13 cellular contexts compared by ENCODE assay signal in the genomic region with DNA sequence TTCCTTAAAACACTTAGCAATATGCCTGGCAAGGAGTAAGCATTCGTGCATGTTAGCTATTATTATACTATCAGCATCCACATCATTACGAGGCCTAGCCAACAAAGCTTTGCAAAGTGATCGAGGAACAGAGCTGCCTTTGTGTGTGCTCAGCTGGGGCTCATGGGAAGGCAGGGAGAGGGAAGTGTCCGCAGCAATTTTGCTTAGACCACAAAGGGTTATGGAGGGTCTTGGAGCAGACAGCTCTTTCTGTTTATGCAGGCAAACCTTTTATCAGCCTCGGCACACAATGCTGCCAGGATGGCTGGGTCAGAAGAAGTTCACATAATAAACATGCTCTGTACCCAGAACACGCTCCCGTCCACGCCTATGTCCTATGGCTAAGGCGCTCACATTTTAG. TPM values are rescaled to one million over a fixed set of nuclear protein-coding genes. Genes with fewer than 3 reads are reported as not detected.
DNase-seq lines count a peak whose midpoint lies in the region; ATAC-seq and TF ChIP-seq lines count a peak whose summit lies in the region.
"Had no signal": no experiment of that assay in that cellular context is flagged by ENCODE, and none has a peak within 500 bp of the region (broad histone marks: within the 10 kb centered on the region; RNA-seq: fewer than 3 reads in every experiment).

No MANE protein-coding gene starts in this region.

- peak overlapping the region; percentile 82 for H3K27ac Mint-ChIP-seq in progenitor cell of endocrine pancreas
- H3K27ac Mint-ChIP-seq: CD4-positive, alpha-beta T cell; effector memory CD8-positive, alpha-beta T cell had no signal

- H3K36me3 ChIP-seq in GM23248 (ENCODE audit: low read depth) = no peaks in the 10 kb centered on the region
- H3K36me3 ChIP-seq in hepatocyte (replicated peaks; ENCODE audit: insufficient read depth, low read depth) = no peaks in the 10 kb centered on the region
- no peaks in the 10 kb centered on the region for H3K36me3 ChIP-seq in adrenal gland (replicated peaks in 1 of 2)
- H3K36me3 ChIP-seq: WERI-Rb-1 had no signal

- peaks cover 6% of the 10 kb centered on the region for H3K36me3 Mint-ChIP-seq in progenitor cell of endocrine pancreas (ENCODE audit: insufficient read depth)

- no peak overlapping the region for H3K4me3 ChIP-seq in GM23248
- H3K4me3 ChIP-seq in hepatocyte = no peak overlapping the region
- no peak overlapping the region for H3K4me3 ChIP-seq in adrenal gland

- no peak for ATAC-seq in HG03159 (IDR thresholded peaks at IDR 0.05; ENCODE audit: unreplicated experiment)
- ATAC-seq: effector memory CD8-positive, alpha-beta T cell had no signal

- peaks cover 28% of the 10 kb centered on the region for H3K4me1 Mint-ChIP-seq in progenitor cell of endocrine pancreas (ENCODE audit: low read depth)

- H3K79me2 ChIP-seq in GM23248 (ENCODE audit: insufficient read depth) = no peaks in the 10 kb centered on the region
- no peaks in the 10 kb centered on the region for H3K79me2 ChIP-seq in hepatocyte

- in situ Hi-C loops in GM23248 (cut with MboI) = no loop called here

- no peak overlapping the region for H3K27ac ChIP-seq in GM23248
- H3K27ac ChIP-seq in hepatocyte = peak overlapping the region; percentile 84
- H3K27ac ChIP-seq in adrenal gland = no peak overlapping the region
- H3K27ac ChIP-seq: RWPE1, WERI-Rb-1 had no signal

- peaks cover 17% of the 10 kb centered on the region for H3K9me3 Mint-ChIP-seq in progenitor cell of endocrine pancreas (ENCODE audit: low read depth)
- H3K9me3 Mint-ChIP-seq: CD4-positive, alpha-beta T cell had no signal

- DNase-seq in GM23248 = peak; percentile 61
- peak; percentile 15 for DNase-seq in brain pericyte (ENCODE audit: low read depth, low spot score)
- peak; percentile 47 for DNase-seq in hepatocyte (ENCODE audit: low spot score)
- DNase-seq in progenitor cell of endocrine pancreas (ENCODE audit: low spot score, unreplicated experiment) = peak; percentile 15
- no peak for DNase-seq in NCI-H345 (lab: John Stamatoyannopoulos, UW)
- no peak for DNase-seq in adrenal gland
- no peak for DNase-seq in stimulated activated naive CD4-positive, alpha-beta T cell treated with Interleukin-2 at 50 U/mL for 16 hours (lab: John Stamatoyannopoulos, UW)
- DNase-seq: CD4-positive, alpha-beta T cell; effector memory CD8-positive, alpha-beta T cell; NCI-H187; WERI-Rb-1 had no signal

- H3K9me3 ChIP-seq in GM23248 (ENCODE audit: low read depth) (no peaks in the 10 kb centered on the region), hepatocyte (ENCODE audit: low read depth) (no peaks in the 10 kb centered on the region), adrenal gland (replicated peaks in 1 of 3) (no peaks in the 10 kb centered on the region)

- TF ChIP-seq POLR2A in adrenal gland (IDR thresholded peaks at IDR 0.05) = no peak

- H2AFZ ChIP-seq in GM23248 = no peak overlapping the region
- H2AFZ ChIP-seq in hepatocyte = no peak overlapping the region

- H3K4me3 Mint-ChIP-seq in progenitor cell of endocrine pancreas (ENCODE audit: low read depth) = no peak overlapping the region
- H3K4me3 Mint-ChIP-seq: CD4-positive, alpha-beta T cell; effector memory CD8-positive, alpha-beta T cell had no signal

- H3K4me1 ChIP-seq in GM23248 (ENCODE audit: insufficient read depth) = peaks cover 16% of the 10 kb centered on the region
- peaks cover 27% of the 10 kb centered on the region for H3K4me1 ChIP-seq in hepatocyte (ENCODE audit: insufficient read depth)
- H3K4me1 ChIP-seq in adrenal gland (replicated peaks in 1 of 2) = no peaks in the 10 kb centered on the region

- TF ChIP-seq CTCF in hepatocyte (IDR thresholded peaks at IDR 0.05; ENCODE audit: poor library complexity) (no peak), progenitor cell of endocrine pancreas (IDR thresholded peaks at IDR 0.05; ENCODE audit: unreplicated experiment) (no peak), adrenal gland (IDR thresholded peaks at IDR 0.05) (no peak)

- H3K27me3 Mint-ChIP-seq in progenitor cell of endocrine pancreas = no peaks in the 10 kb centered on the region

- H3K9me2 ChIP-seq in GM23248 (ENCODE audit: insufficient read depth) (no peaks in the 10 kb centered on the region), hepatocyte (replicated peaks; ENCODE audit: insufficient read depth) (no peaks in the 10 kb centered on the region)

- H3K9ac ChIP-seq in GM23248 = no peak overlapping the region; the same call in 1 of the 2 replicates

- H3F3A ChIP-seq in GM23248 (ENCODE audit: insufficient read depth) = peaks cover 22% of the 10 kb centered on the region

- WGBS in GM23248 (ENCODE audit: low coverage in 1 of 2, low lambda C conversion rate in 2 of 2, missing lambda C conversion rate in 2 of 2), 2 experiments = 49 to 54% methylated on average over 9 of the region's 9 CpGs
- 29% methylated on average over 9 of the region's 9 CpGs for WGBS in hepatocyte (ENCODE audit: low lambda C conversion rate, missing lambda C conversion rate)
- WGBS in adrenal gland, 4 donors = 55 to 75% (median 65%) methylated on average over 9 of the region's 9 CpGs

- intact Hi-C loops in adrenal gland (cut with DNase I) = no loop called here

- H3K4me2 ChIP-seq in GM23248 (ENCODE audit: unreplicated experiment) (no peak overlapping the region), hepatocyte (peak overlapping the region; percentile 51)

- H3K27me3 ChIP-seq in GM23248 (replicated peaks; ENCODE audit: insufficient read depth) (no peaks in the 10 kb centered on the region), hepatocyte (no peaks in the 10 kb centered on the region), adrenal gland (no peaks in the 10 kb centered on the region)

- H4K20me1 ChIP-seq in GM23248 (ENCODE audit: insufficient read depth) (no peaks in the 10 kb centered on the region), hepatocyte (ENCODE audit: insufficient read depth, poor library complexity, severe bottlenecking) (no peaks in the 10 kb centered on the region)

RNA-seq across cellular contexts. Expression of a gene that starts 10.9 kb away (rescaled TPM):
- total RNA-seq in GM23248 (2014; rRNA removed; shearing (Covaris generic)) = 189 and 225 TPM in 2 replicates
- polyA plus RNA-seq in GM23248 (2016; fragmentation: Nextera tagmentation; extraction: Ambion mirVana) (237 and 239 TPM in 2 replicates), hepatocyte (64.3 and 66.0 TPM in 2 replicates), adrenal gland (100 to 1,000 TPM in 1 of 3 donors, 10 to 100 TPM in 2; 73.6 to 175 (median 74.6) TPM)
- total RNA-seq in hepatocyte (66.6 and 71.3 TPM in 2 replicates), progenitor cell of endocrine pancreas (66.3 and 75.2 TPM in 2 replicates), adrenal gland (100 to 1,000 TPM in 5 of 8 donors, 10 to 100 TPM in 3; 57.9 to 330 (median 113) TPM)

Comparison
In these comparisons a context has a peak if more than half of its experiments do, and no peak if none do; other contexts are left out.
1. DNase-seq: peak in GM23248 (single experiment), brain pericyte (single experiment), hepatocyte (single experiment) and progenitor cell of endocrine pancreas (single experiment); none in NCI-H345 (single experiment), adrenal gland (0 of 7) and stimulated activated naive CD4-positive, alpha-beta T cell treated with Interleukin-2 at 50 U/mL for 16 hours (single experiment).